24 cellular contexts compared by ENCODE assay signal in the genomic region with DNA sequence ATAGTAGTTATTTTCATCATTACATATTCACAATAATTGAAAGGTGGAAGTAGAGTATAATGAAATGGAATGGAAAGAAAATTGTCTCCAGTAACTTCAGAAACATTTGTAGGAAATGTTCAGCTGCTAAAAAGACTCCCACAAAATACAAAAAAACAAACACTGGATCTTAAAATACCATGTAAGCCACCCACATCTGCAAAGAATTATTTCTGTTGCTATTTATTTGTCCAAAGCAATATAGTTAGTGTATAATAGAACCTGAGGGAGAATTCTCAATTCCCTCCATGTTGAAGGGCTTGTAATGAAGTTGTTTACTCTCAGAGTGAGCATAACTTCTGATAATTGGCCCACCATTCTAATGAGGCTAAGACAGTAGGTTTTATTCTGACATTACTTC. TPM values are rescaled to one million over a fixed set of nuclear protein-coding genes. Genes with fewer than 3 reads are reported as not detected.
A peak's percentile ranks its signal among the peaks of the same experiment; 100 is the strongest.
DNase-seq lines count a peak whose midpoint lies in the region; FAIRE-seq and TF ChIP-seq lines count a peak whose summit lies in the region.
"Had no signal": no experiment of that assay in that cellular context is flagged by ENCODE, and none has a peak within 500 bp of the region (broad histone marks: within the 10 kb centered on the region; RNA-seq: fewer than 3 reads in every experiment).

No MANE protein-coding gene starts in this region.

- H3K9me3 Mint-ChIP-seq in mesothelial cell of epicardium, result peaks cover 5% of the 10 kb centered on the region
- H3K9me3 Mint-ChIP-seq in activated naive CD4-positive, alpha-beta T cell treated with anti-CD3 and anti-CD28 coated beads, Interleukin-2, amount 10 ng/mL, durations not matched to agents 7 days and 5 days, result no peaks in the 10 kb centered on the region
- H3K9me3 Mint-ChIP-seq: CD4-positive, alpha-beta T cell; CD8-positive, alpha-beta T cell had no signal

- peaks cover 7% of the 10 kb centered on the region for H3K4me1 Mint-ChIP-seq in mesothelial cell of epicardium
- no peaks in the 10 kb centered on the region for H3K4me1 Mint-ChIP-seq in activated naive CD4-positive, alpha-beta T cell treated with anti-CD3 and anti-CD28 coated beads, Interleukin-2, amount 10 ng/mL, durations not matched to agents 7 days and 5 days
- H3K4me1 Mint-ChIP-seq: B cell had no signal

- no peak for TF ChIP-seq POLR2A in GM12892 (IDR thresholded peaks at IDR 0.05; ENCODE audit: low read depth, low read length)

- no peak overlapping the region for H3K4me3 Mint-ChIP-seq in mesothelial cell of epicardium
- H3K4me3 Mint-ChIP-seq in activated naive CD4-positive, alpha-beta T cell treated with anti-CD3 and anti-CD28 coated beads, Interleukin-2, amount 10 ng/mL, durations not matched to agents 7 days and 5 days, result no peak overlapping the region
- H3K4me3 Mint-ChIP-seq: B cell; CD4-positive, alpha-beta T cell; CD8-positive, alpha-beta T cell had no signal

- no peaks in the 10 kb centered on the region for H3K36me3 Mint-ChIP-seq in mesothelial cell of epicardium
- no peaks in the 10 kb centered on the region for H3K36me3 Mint-ChIP-seq in activated naive CD4-positive, alpha-beta T cell treated with anti-CD3 and anti-CD28 coated beads, Interleukin-2, amount 10 ng/mL, durations not matched to agents 7 days and 5 days
- H3K36me3 Mint-ChIP-seq: CD8-positive, alpha-beta T cell had no signal

- no peak for DNase-seq in GM12892 (ENCODE audit: insufficient read length)
- DNase-seq in fibroblast of peridontal ligament (ENCODE audit: extremely low read depth), result peak; percentile 57
- no peak for DNase-seq in mesothelial cell of epicardium (ENCODE audit: low spot score in 2 of 2, unreplicated experiment in 2 of 2)
- DNase-seq in activated naive CD4-positive, alpha-beta T cell treated with anti-CD3 and anti-CD28 coated beads, Interleukin-2, amount 10 ng/mL, durations not matched to agents 7 days and 5 days, result no peak
- no peak for DNase-seq in DMS53 (lab: John Stamatoyannopoulos, UW)
- DNase-seq in posterior cingulate gyrus, result no peak
- no peak for DNase-seq in D341Med (ENCODE audit: low spot score)
- DNase-seq: 8988T; ACHN; AML-193; Caco-2; Calu3; CD4-positive, alpha-beta T cell; CD8-positive, alpha-beta T cell; DMS 273 treated with DMSO at 0.1 percent for 48 hours; DMS153; DMS79 treated with DMSO at 0.1 percent for 48 hours; GF-D8 had no signal

- no peaks in the 10 kb centered on the region for H3K27me3 Mint-ChIP-seq in mesothelial cell of epicardium (ENCODE audit: low read depth)
- H3K27me3 Mint-ChIP-seq in activated naive CD4-positive, alpha-beta T cell treated with anti-CD3 and anti-CD28 coated beads, Interleukin-2, amount 10 ng/mL, durations not matched to agents 7 days and 5 days, result no peaks in the 10 kb centered on the region
- H3K27me3 Mint-ChIP-seq: CD4-positive, alpha-beta T cell had no signal

- peak; percentile 30 for FAIRE-seq in GM12892 (lab: Jason Lieb, UNC)
- peak; percentile 69 for FAIRE-seq in endometrium (lab: Jason Lieb, UNC)
- FAIRE-seq: A204.1, G401.6, GM12891, GM18507 had no signal

- CTCF ChIA-PET in activated naive CD4-positive, alpha-beta T cell treated with anti-CD3 and anti-CD28 coated beads, Interleukin-2, amount 10 ng/mL, durations not matched to agents 7 days and 5 days (lab: Charles Lee), result no interaction called here

- intact Hi-C loops in posterior cingulate gyrus (cut with DNase I), result no loop called here

- no peak for TF ChIP-seq CTCF in mesothelial cell of epicardium (IDR thresholded peaks at IDR 0.05; ENCODE audit: unreplicated experiment)

- H3K27ac Mint-ChIP-seq in mesothelial cell of epicardium, result peak overlapping the region; percentile 26
- H3K27ac Mint-ChIP-seq in activated naive CD4-positive, alpha-beta T cell treated with anti-CD3 and anti-CD28 coated beads, Interleukin-2, amount 10 ng/mL, durations not matched to agents 7 days and 5 days, result no peak overlapping the region
- H3K27ac Mint-ChIP-seq: B cell; CD4-positive, alpha-beta T cell; CD8-positive, alpha-beta T cell had no signal

RNA-seq across cellular contexts. Expression of a gene that starts 37.4 kb away (rescaled TPM):
- 5.7 TPM for polyA plus RNA-seq in GM12892 (2012; ENCODE audit: missing spikeins)
- total RNA-seq in mesothelial cell of epicardium, result 29.4 to 33.9 TPM (median 31.0 TPM) in 3 replicates
